In genomic region chr1:157915859-157916258, GRCh38 we compare ENCODE assay signal across 19 cellular contexts.
"Had no signal": no experiment of that assay in that cellular context is flagged by ENCODE, and none has a peak within 500 bp of the region (broad histone marks: within the 10 kb centered on the region; RNA-seq: fewer than 3 reads in every experiment).

No MANE protein-coding gene starts in this region.

- DNase-seq: KBM-7, MV-4-11, NCI-H1048, NCI-H1105, NCI-H1417, NCI-H1436 treated with DMSO at 0.1 percent for 48 hours, NCI-H1694, NCI-H187 treated with DMSO at 0.1 percent for 48 hours, NCI-H2029 treated with DMSO at 0.1 percent for 48 hours, NCI-H2171 treated with DMSO at 0.1 percent for 48 hours, NCI-H345, NCI-H446 treated with DMSO at 0.1 percent for 48 hours, NCI-H510A treated with DMSO at 0.1 percent for 48 hours, NCI-H526, NCI-H748 treated with DMSO at 0.1 percent for 48 hours, RPMI8226, SHP77 treated with DMSO at 0.1 percent for 48 hours, SJCRH30 had no signal

- H3K4me3 ChIP-seq: SJCRH30 had no signal

- H3K27me3 ChIP-seq: SJCRH30 had no signal

- H3K27ac ChIP-seq: SJCRH30 had no signal

- H3K4me1 ChIP-seq: SJCRH30 had no signal

- H3K9me3 ChIP-seq: SJCRH30 had no signal

- ATAC-seq: SK-N-SH treated with all-trans-retinoic acid at 6 μM for 48 hours had no signal

- H3K36me3 ChIP-seq: SJCRH30 had no signal
